In the genomic region with DNA sequence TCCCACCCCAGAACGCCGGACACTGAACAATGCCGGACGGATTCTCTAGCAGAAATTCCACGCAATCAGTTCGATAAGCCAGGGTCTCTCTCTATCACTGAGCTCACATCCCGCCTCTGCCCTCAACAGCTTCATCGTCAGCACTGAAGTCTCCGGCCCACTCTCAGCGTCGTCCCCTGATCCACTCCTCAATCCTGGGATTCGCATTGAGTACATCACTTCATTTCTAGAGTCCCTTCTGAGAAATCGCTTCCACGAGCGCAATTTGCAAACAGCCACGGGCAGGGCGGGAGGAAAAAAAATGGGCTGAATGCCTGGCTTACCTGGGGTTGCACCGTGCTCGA, we compare ENCODE assay signal across 8 cellular contexts. TPM values are rescaled to one million over a fixed set of nuclear protein-coding genes. Genes with fewer than 3 reads are reported as not detected.
DNase-seq lines count a peak whose midpoint lies in the region; ATAC-seq and TF ChIP-seq lines count a peak whose summit lies in the region.

No MANE protein-coding gene starts in this region.

- peak overlapping the region; percentile 93 for H3K14ac ChIP-seq in IMR-90 (replicated peaks; ENCODE audit: low read depth, low read length)

- H3K4me2 ChIP-seq in IMR-90 (ENCODE audit: low read depth, low read length) = peak overlapping the region; percentile 70

- ATAC-seq in GM21423 (IDR thresholded peaks at IDR 0.05; ENCODE audit: unreplicated experiment) (peak; percentile 1), IMR-90 (ENCODE audit: low read depth) (peak; percentile 10)

- H3K4ac ChIP-seq in IMR-90 (ENCODE audit: low read depth, low read length) = peak overlapping the region; percentile 78

- no peak overlapping the region for H2BK15ac ChIP-seq in IMR-90 (ENCODE audit: low read depth, low read length)

- CTCF ChIA-PET in IMR-90 (lab: Yijun Ruan, JAX) = interaction anchor here (0.6 to 1.4 kb wide), 5 partner anchors 11 to 821 kb away, joined by 3 to 7 read pairs (median 5); no protein-coding TSS in a partner anchor

- H2AFZ ChIP-seq in IMR-90 (replicated peaks; ENCODE audit: low read length, poor library complexity) = peak overlapping the region; percentile 93

- no peak for TF ChIP-seq POLR2A in IMR-90 (IDR thresholded peaks at IDR 0.05; ENCODE audit: low read depth, low read length)
- TF ChIP-seq POLR2A in spleen (IDR thresholded peaks at IDR 0.05) = no peak

- BruUV-seq in IMR-90 (replicated peaks; lab: Mats Ljungman, UMichigan) = TSS peak; percentile 56

- H4K5ac ChIP-seq in IMR-90 (ENCODE audit: low read depth, low read length) = peak overlapping the region; percentile 73

- peaks cover 2% of the 10 kb centered on the region; the same call in 1 of the 2 replicates for H3K36me3 ChIP-seq in IMR-90 (ENCODE audit: control insufficient read depth, insufficient read depth, low read length)
- no peaks in the 10 kb centered on the region for H3K36me3 ChIP-seq in ascending aorta
- peaks cover 0 to 30% (median 8%) of the 10 kb centered on the region in 6 donors for H3K36me3 ChIP-seq in spleen

- dilution Hi-C loops in IMR-90 (cut with HindIII; ENCODE audit: low sequenced_read_pairs, unreplicated experiment) = no loop called here

- peak overlapping the region; percentile 85 for H2AK5ac ChIP-seq in IMR-90 (ENCODE audit: low read depth, low read length)

- H3K27me3 ChIP-seq in IMR-90 (ENCODE audit: control insufficient read depth, insufficient read depth, low read length) (no peaks in the 10 kb centered on the region), ascending aorta (no peaks in the 10 kb centered on the region), spleen (replicated peaks in 1 of 7) (no peaks in the 10 kb centered on the region)

- no peak for TF ChIP-seq RAD21 in IMR-90 (IDR thresholded peaks at IDR 0.05; ENCODE audit: low read length)

- H2BK5ac ChIP-seq in IMR-90 (ENCODE audit: low read depth, low read length, poor library complexity, severe bottlenecking) = peak overlapping the region; percentile 75

- peak overlapping the region; percentile 80 to 90 for H4K8ac ChIP-seq in IMR-90 (ENCODE audit: low read depth in 2 of 2, low read length in 2 of 2)

- in situ Hi-C loops in IMR-90 (cut with MboI; ENCODE audit: low sequenced_read_pairs) = no loop called here

- WGBS in IMR-90 (ENCODE audit: extremely low coverage in 2 of 2, insufficient read length in 1 of 2), 2 experiments = 0% methylated on average over 7 of the region's 19 CpGs; no CpG with 5 or more reads in 1 of the 2 experiments
- WGBS in spleen, 5 donors = 0 to 1% (median 1%) methylated on average over 19 of the region's 19 CpGs

- peak overlapping the region; percentile 87 for H3K4me3 ChIP-seq in IMR-90 (ENCODE audit: insufficient read depth, low read depth, low read length)
- peak overlapping the region; percentile 78 to 90 for H3K4me3 ChIP-seq in ascending aorta
- H3K4me3 ChIP-seq in spleen = peak overlapping the region; percentile 63 to 95 (median 83)

- peaks cover 11 to 29% of the 10 kb centered on the region in 2 experiments for H3K79me1 ChIP-seq in IMR-90 (ENCODE audit: low read depth in 1 of 2, low read length in 2 of 2)

- H3K27ac ChIP-seq in IMR-90 (ENCODE audit: insufficient read depth, low read length) (peak overlapping the region; percentile 90), ascending aorta (peak overlapping the region; percentile 98 to 100), spleen (peak overlapping the region; percentile 97 to 100 (median 100))

- H3K18ac ChIP-seq in IMR-90 (ENCODE audit: low read depth, low read length) = peak overlapping the region; percentile 8; the same call in 1 of the 2 replicates

- H3K4me1 ChIP-seq in IMR-90 (ENCODE audit: control insufficient read depth, insufficient read depth, low read length) (0 out of 2 replicates have a peak, but pooled peaks cover 1% of the 10 kb centered on the region), ascending aorta (peaks cover 3 to 18% of the 10 kb centered on the region in 2 donors), spleen (peaks cover 13 to 76% (median 46%) of the 10 kb centered on the region in 6 donors)

- no peak overlapping the region for H2BK120ac ChIP-seq in IMR-90 (ENCODE audit: low read depth, low read length)

- peak overlapping the region; percentile 97 for H3K9ac ChIP-seq in IMR-90 (ENCODE audit: low read depth, low read length)

- H4K20me1 ChIP-seq in IMR-90 (ENCODE audit: insufficient read depth, low read length) = peaks cover 42% of the 10 kb centered on the region

- H3K9me1 ChIP-seq in IMR-90 (ENCODE audit: insufficient read depth, low read length) = no peaks in the 10 kb centered on the region

- H3K56ac ChIP-seq in IMR-90 (ENCODE audit: extremely low read depth, insufficient read depth, low read length) = peak overlapping the region; percentile 80

- no peak for TF ChIP-seq CTCF in IMR-90 (conservative IDR thresholded peaks at IDR 0.05; ENCODE audit: low read depth, low read length)
- TF ChIP-seq CTCF in ascending aorta (IDR thresholded peaks at IDR 0.05) = no peak
- TF ChIP-seq CTCF in spleen (IDR thresholded peaks at IDR 0.05 in 8 of 11, conservative IDR thresholded peaks at IDR 0.05 in 3 of 11) = no peak

- POLR2A ChIA-PET in IMR-90 (lab: Charles Lee; ENCODE audit: unreplicated experiment) = no interaction called here

- H4K91ac ChIP-seq in IMR-90 (ENCODE audit: insufficient read depth, low read depth, low read length) = peak overlapping the region; percentile 86

- no peak overlapping the region for H2BK20ac ChIP-seq in IMR-90 (ENCODE audit: low read depth, low read length)

- H2AK9ac ChIP-seq in IMR-90 (replicated peaks; ENCODE audit: low read depth, low read length, poor library complexity) = peak overlapping the region; percentile 95

- peak; percentile 4 for DNase-seq in DMS53 treated with DMSO at 0.1 percent for 48 hours (lab: John Stamatoyannopoulos, UW; ENCODE audit: unreplicated experiment)
- DNase-seq in IMR-90 = peak; percentile 29
- no peak for DNase-seq in ascending aorta (ENCODE audit: low spot score in 2 of 2)
- peak; percentile 33 for DNase-seq in iris pigment epithelial cell (ENCODE audit: low read depth)
- DNase-seq in spleen = no peak
- no peak for DNase-seq in NCI-H774 (lab: John Stamatoyannopoulos, UW)
- DNase-seq in islet precursor cell = no peak

- peak overlapping the region; percentile 86 for H3K23ac ChIP-seq in IMR-90 (ENCODE audit: low read depth, low read length)

- no peaks in the 10 kb centered on the region for H3K9me3 ChIP-seq in IMR-90 (ENCODE audit: control insufficient read depth, insufficient read depth, low read length)
- H3K9me3 ChIP-seq in ascending aorta = no peaks in the 10 kb centered on the region
- H3K9me3 ChIP-seq in spleen = no peaks in the 10 kb centered on the region

- intact Hi-C loops in IMR-90 (cut with micrococcal nuclease) = loop anchor here (10.0 kb wide), 1 partner anchor 211 kb away; no protein-coding TSS in a partner anchor
- intact Hi-C loops in ascending aorta (cut with DNase I) = loop anchor here (1.0 to 5.0 kb wide), 3 partner anchors 37 to 293 kb away; partner anchors contain the start of genes ABI1 and ANKRD26
- intact Hi-C loops in spleen (cut with DNase I; ENCODE audit: low total_unique reads) = loop anchor here (10.0 kb wide), 1 partner anchor 49 kb away; the partner anchor contains the start of gene ANKRD26

TF ChIP-seq in IMR-90, 13 proteins besides CTCF, POLR2A, EP300 and RAD21:
- no peak for TF ChIP-seq BHLHE40 (IDR thresholded peaks at IDR 0.05; ENCODE audit: low read depth, low read length)
- TF ChIP-seq SMC3 (IDR thresholded peaks at IDR 0.05; ENCODE audit: low read depth, low read length) = no peak
- no peak for TF ChIP-seq USF2 (IDR thresholded peaks at IDR 0.05; ENCODE audit: low read depth, low read length)
- TF ChIP-seq ELK1 (IDR thresholded peaks at IDR 0.05; ENCODE audit: borderline replicate concordance, low read depth, low read length) = no peak

RNA-seq across cellular contexts. Expression of gene YME1L1, which starts 0.4 kb away (rescaled TPM):
- total RNA-seq in IMR-90 (2012; rRNA removed) (71.2 and 111 TPM in 2 replicates), ascending aorta (46.6 TPM), spleen (10 to 100 TPM; 61.6 to 82.2 (median 75.8) TPM)
- polyA plus RNA-seq in IMR-90 (2012; rRNA removed) (40.3 and 51.6 TPM in 2 replicates), spleen (10 to 100 TPM; 20.7 to 33.1 (median 27.7) TPM)
- 10.0 and 11.2 TPM in 2 replicates for polyA plus RNA-seq in IMR-90 (2012; cell fraction: cytosol; rRNA removed)
- polyA plus RNA-seq in IMR-90 (2012; cell fraction: nucleus; rRNA removed; ENCODE audit: low replicate concordance) = 5.8 and 25.5 TPM in 2 replicates

RNA-seq across cellular contexts. Expression of gene MASTL, which starts 1.3 kb away (rescaled TPM):
- total RNA-seq in IMR-90 (2012; rRNA removed) (13.4 and 18.1 TPM in 2 replicates), ascending aorta (11.8 TPM), spleen (10 to 100 TPM in 1 of 7 donors, 1 to 10 TPM in 6; 4.5 to 10.3 (median 8.6) TPM)
- polyA plus RNA-seq in IMR-90 (2012; rRNA removed) (5.9 and 7.0 TPM in 2 replicates), spleen (1 to 10 TPM; 3.6 to 4.4 (median 4.1) TPM)
- 1.2 and 2.1 TPM in 2 replicates for polyA plus RNA-seq in IMR-90 (2012; cell fraction: cytosol; rRNA removed)
- polyA plus RNA-seq in IMR-90 (2012; cell fraction: nucleus; rRNA removed; ENCODE audit: low replicate concordance) = 1.5 and 6.9 TPM in 2 replicates

RNA-seq across cellular contexts. Expression of gene ANKRD26, which starts 53.5 kb away (rescaled TPM):
- total RNA-seq in IMR-90 (2012; rRNA removed) (4.8 and 8.6 TPM in 2 replicates), ascending aorta (2.4 TPM), spleen (10 to 100 TPM in 3 of 7 donors, 1 to 10 TPM in 4; 7.7 to 19.7 (median 9.7) TPM)
- polyA plus RNA-seq in IMR-90 (2012; rRNA removed) (1.3 and 1.6 TPM in 2 replicates), spleen (1 to 10 TPM; 1.7 to 2.8 (median 2.2) TPM)
- polyA plus RNA-seq in IMR-90 (2012; cell fraction: cytosol; rRNA removed) = 0.14 and 0.16 TPM in 2 replicates
- polyA plus RNA-seq in IMR-90 (2012; cell fraction: nucleus; rRNA removed; ENCODE audit: low replicate concordance) = 0.22 and 1.6 TPM in 2 replicates

Comparison
In these comparisons a context has a peak if more than half of its experiments do, and no peak if none do; other contexts are left out.
1. DNase-seq: peak in DMS53 treated with DMSO at 0.1 percent for 48 hours (single experiment), IMR-90 (single experiment) and iris pigment epithelial cell (single experiment); none in ascending aorta (0 of 2), spleen (single experiment), NCI-H774 (single experiment) and islet precursor cell (single experiment).
2. Peak in every context shown above with its lines, with median percentiles within 50 percentile points of each other: H3K27ac ChIP-seq and H3K4me3 ChIP-seq.